Comparison of ENCODE assay signal across 1 cellular context in genomic region chr10:124388823-124389612, GRCh38.
TF ChIP-seq lines count a peak whose summit lies in the region.

No MANE protein-coding gene starts in this region.

TF ChIP-seq in HepG2, 621 proteins besides CTCF, POLR2A, EP300 and RAD21 (continued from another document and continues in another):
- TF ChIP-seq TFE3 (CRISPR knock-in tag; IDR thresholded peaks at IDR 0.05) (no peak), ZXDC (CRISPR knock-in tag; IDR thresholded peaks at IDR 0.05) (no peak), IKZF4 (CRISPR knock-in tag; IDR thresholded peaks at IDR 0.05; ENCODE audit: borderline replicate concordance, low read depth, not compliant biosample characterization) (no peak), ZNF577 (CRISPR knock-in tag; IDR thresholded peaks at IDR 0.05; ENCODE audit: borderline replicate concordance, low read depth) (no peak), ZNF709 (CRISPR knock-in tag; IDR thresholded peaks at IDR 0.05) (no peak), PREB (CRISPR knock-in tag; IDR thresholded peaks at IDR 0.05) (no peak), ZBTB10 (CRISPR knock-in tag; IDR thresholded peaks at IDR 0.05; ENCODE audit: borderline replicate concordance) (no peak), AFF4 (CRISPR knock-in tag; IDR thresholded peaks at IDR 0.05) (no peak), GABPA (IDR thresholded peaks at IDR 0.05; ENCODE audit: low read depth, low read length) (no peak), GABPA (CRISPR knock-in tag; IDR thresholded peaks at IDR 0.05; ENCODE audit: low read depth) (no peak), ZNF441 (CRISPR knock-in tag; IDR thresholded peaks at IDR 0.05; ENCODE audit: borderline replicate concordance) (no peak), HMGXB3 (CRISPR knock-in tag; IDR thresholded peaks at IDR 0.05; ENCODE audit: borderline replicate concordance) (no peak), ATF7-NPFF (CRISPR knock-in tag; IDR thresholded peaks at IDR 0.05; ENCODE audit: low read depth) (no peak), ZNF280D (CRISPR knock-in tag; IDR thresholded peaks at IDR 0.05) (no peak), ZSCAN12 (CRISPR knock-in tag; IDR thresholded peaks at IDR 0.05) (no peak), ZNF18 (CRISPR knock-in tag; IDR thresholded peaks at IDR 0.05; ENCODE audit: insufficient replicate concordance) (no peak), ARHGAP35 (CRISPR knock-in tag; IDR thresholded peaks at IDR 0.05; ENCODE audit: borderline replicate concordance) (no peak), TFDP1 (CRISPR knock-in tag; IDR thresholded peaks at IDR 0.05; ENCODE audit: borderline replicate concordance) (peak; percentile 19; the same call in 1 of the 2 replicates), ELK4 (CRISPR knock-in tag; IDR thresholded peaks at IDR 0.05; ENCODE audit: borderline replicate concordance) (no peak), NR1H2 (CRISPR knock-in tag; IDR thresholded peaks at IDR 0.05; ENCODE audit: borderline replicate concordance, low read depth) (no peak), E2F2 (CRISPR knock-in tag; IDR thresholded peaks at IDR 0.05; ENCODE audit: borderline replicate concordance) (no peak), RBAK (CRISPR knock-in tag; IDR thresholded peaks at IDR 0.05) (no peak)
